Comparison of ENCODE assay signal across 8 cellular contexts in genomic region chr5:83471405-83472212, GRCh38. TPM values are rescaled to one million over a fixed set of nuclear protein-coding genes. Genes with fewer than 3 reads are reported as not detected.
DNase-seq lines count a peak whose midpoint lies in the region; ATAC-seq and TF ChIP-seq lines count a peak whose summit lies in the region.

VCAN (plus strand) TSS chr5:83471744; CDS start chr5:83483519, 11,775 bp downstream.

- TF ChIP-seq POLR2A in ovary (IDR thresholded peaks at IDR 0.05) = no peak

- ATAC-seq in left cardiac atrium = peak; percentile 20 to 55

- no peaks in the 10 kb centered on the region for H3K36me3 ChIP-seq in ovary

- 0 to 1% (median 1%) methylated on average over 43 of the region's 43 CpGs for WGBS in ovary, 3 donors

- DNase-seq in D341Med (ENCODE audit: low spot score) (peak; percentile 57), Kasumi-1 (lab: John Stamatoyannopoulos, UW) (peak; percentile 12 to 18), amniotic epithelial cell (ENCODE audit: low read depth) (peak; percentile 75), left cardiac atrium (peak; percentile 85), ovary (peak in 2 of 5 donors; percentile 15 to 28), NCI-H2029 (lab: John Stamatoyannopoulos, UW) (no peak), COLO668 (lab: John Stamatoyannopoulos, UW; ENCODE audit: unreplicated experiment) (no peak), SKM-1 (lab: John Stamatoyannopoulos, UW; ENCODE audit: unreplicated experiment) (no peak)

- no peaks in the 10 kb centered on the region for H3K27me3 ChIP-seq in ovary

- TF ChIP-seq EP300 in ovary (IDR thresholded peaks at IDR 0.05) = no peak

- no peak for TF ChIP-seq CTCF in ovary (IDR thresholded peaks at IDR 0.05)

- no peaks in the 10 kb centered on the region for H3K9me3 ChIP-seq in ovary

- peaks cover 5% of the 10 kb centered on the region for H3K4me1 ChIP-seq in ovary (ENCODE audit: insufficient read depth)

- intact Hi-C loops in left cardiac atrium (cut with DNase I) (no loop called here), ovary (cut with DNase I) (no loop called here)

- H3K27ac ChIP-seq in ovary = no peak within 1 kb of the TSS

- peak within 1 kb of the TSS; percentile 32 for H3K4me3 ChIP-seq in ovary

RNA-seq across cellular contexts. Expression of gene VCAN, which starts in this region (rescaled TPM):
- 100 to 1,000 TPM in 1 of 2 donors, 10 to 100 TPM in 1; 94.1 to 195 TPM for total RNA-seq in left cardiac atrium
- total RNA-seq in ovary = 10 to 100 TPM in 3 of 7 donors, 1 to 10 TPM in 4; 2.2 to 17.4 (median 7.3) TPM
- 10 to 100 TPM in 1 of 2 donors, 1 to 10 TPM in 1; 5.5 to 21.3 TPM for polyA plus RNA-seq in ovary

Comparison
In these comparisons a context has a peak if more than half of its experiments do, and no peak if none do; other contexts are left out.
1. RNA of gene VCAN (total RNA-seq): 94.1 to 195 TPM in left cardiac atrium; 2.2 to 17.4 TPM in ovary; every median in the first group is over 4 times any median in the second.
2. DNase-seq: peak in D341Med (single experiment), Kasumi-1 (2 of 2), amniotic epithelial cell (single experiment) and left cardiac atrium (single experiment); none in NCI-H2029 (single experiment), COLO668 (single experiment) and SKM-1 (single experiment).